In the genomic region with DNA sequence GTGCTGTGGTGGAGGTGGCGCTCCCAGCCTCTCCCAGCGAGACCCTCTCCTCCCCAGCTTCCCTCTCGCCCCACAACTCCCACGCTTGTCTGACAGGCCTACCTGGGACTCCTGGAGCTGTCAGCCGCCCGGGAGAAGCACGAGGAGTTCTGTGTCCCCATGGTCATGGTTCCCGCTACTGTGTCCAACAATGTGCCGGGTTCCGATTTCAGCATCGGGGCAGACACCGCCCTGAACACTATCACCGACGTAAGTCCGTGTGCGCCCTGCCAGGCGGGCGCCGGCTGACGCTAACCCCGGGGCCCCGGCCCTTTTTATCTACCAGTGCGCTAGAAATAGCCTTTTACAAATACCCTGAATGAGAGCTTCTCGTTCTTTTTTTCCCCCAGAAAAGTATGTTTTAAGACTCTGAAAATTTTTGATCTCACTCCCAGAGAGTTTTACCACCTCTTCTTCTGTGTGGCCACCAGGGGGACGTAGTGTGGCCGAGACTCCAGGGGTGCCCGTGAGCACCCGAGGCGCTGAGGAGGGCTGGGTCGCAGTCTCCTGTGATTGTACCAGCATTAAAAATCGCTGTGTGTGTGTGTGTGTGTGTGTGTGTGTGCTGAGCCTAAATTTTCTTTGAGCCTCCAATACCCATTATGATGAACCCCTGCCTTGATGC, we compare ENCODE assay signal across 11 cellular contexts. TPM values are rescaled to one million over a fixed set of nuclear protein-coding genes. Genes with fewer than 3 reads are reported as not detected.
DNase-seq lines count a peak whose midpoint lies in the region; ATAC-seq lines count a peak whose summit lies in the region.
"Had no signal": no experiment of that assay in that cellular context is flagged by ENCODE, and none has a peak within 500 bp of the region (broad histone marks: within the 10 kb centered on the region; RNA-seq: fewer than 3 reads in every experiment).

No MANE protein-coding gene starts in this region.

- H3K4me3 Mint-ChIP-seq in stimulated activated naive CD8-positive, alpha-beta T cell treated with anti-CD3 and anti-CD28 coated beads, Interleukin-15, amount 100 ng/mL, for 72 hours = no peak overlapping the region

- no peaks in the 10 kb centered on the region for H3K9me3 Mint-ChIP-seq in stimulated activated naive CD8-positive, alpha-beta T cell treated with anti-CD3 and anti-CD28 coated beads, Interleukin-15, amount 100 ng/mL, for 72 hours

- ATAC-seq in stimulated activated naive CD8-positive, alpha-beta T cell treated with anti-CD3 and anti-CD28 coated beads, Interleukin-15, amount 100 ng/mL, for 72 hours = peak; percentile 39
- ATAC-seq in GM21825 (IDR thresholded peaks at IDR 0.05; ENCODE audit: unreplicated experiment) = no peak

- no peak overlapping the region for H3K27ac Mint-ChIP-seq in stimulated activated naive CD8-positive, alpha-beta T cell treated with anti-CD3 and anti-CD28 coated beads, Interleukin-15, amount 100 ng/mL, for 72 hours

- H3K27me3 Mint-ChIP-seq in stimulated activated naive CD8-positive, alpha-beta T cell treated with anti-CD3 and anti-CD28 coated beads, Interleukin-15, amount 100 ng/mL, for 72 hours = no peaks in the 10 kb centered on the region

- no peaks in the 10 kb centered on the region for H3K4me1 Mint-ChIP-seq in stimulated activated naive CD8-positive, alpha-beta T cell treated with anti-CD3 and anti-CD28 coated beads, Interleukin-15, amount 100 ng/mL, for 72 hours

- DNase-seq in SKM-1 (lab: John Stamatoyannopoulos, UW; ENCODE audit: unreplicated experiment) = peak; percentile 0
- no peak for DNase-seq in SKM-1 treated with dmso at 0.1 percent for 144 hours (lab: John Stamatoyannopoulos, UW; ENCODE audit: unreplicated experiment)
- peak; percentile 41 for DNase-seq in RPMI7951 (ENCODE audit: low read depth)
- peak; percentile 8 for DNase-seq in fibroblast of peridontal ligament (ENCODE audit: extremely low read depth)
- no peak for DNase-seq in stimulated activated naive CD8-positive, alpha-beta T cell treated with anti-CD3 and anti-CD28 coated beads, Interleukin-15, amount 100 ng/mL, for 72 hours
- no peak for DNase-seq in MV-4-11 (lab: John Stamatoyannopoulos, UW)
- no peak for DNase-seq in cortex of kidney (lab: John Stamatoyannopoulos, UW)
- DNase-seq: central memory CD4-positive, alpha-beta T cell; SJCRH30; upper lobe of left lung had no signal

RNA-seq across cellular contexts. Expression of a gene that starts 52.6 kb away (rescaled TPM):
- 268 TPM in 2 replicates for total RNA-seq in RPMI7951 (2014; rRNA removed; shearing (Covaris generic))

RNA-seq across cellular contexts. Expression of a gene that starts 52.7 kb away (rescaled TPM):
- total RNA-seq in RPMI7951 (2014; rRNA removed; shearing (Covaris generic)) = 61.2 and 62.5 TPM in 2 replicates

Comparison
In these comparisons a context has a peak if more than half of its experiments do, and no peak if none do; other contexts are left out.
1. DNase-seq: peak in SKM-1 (single experiment), RPMI7951 (single experiment) and fibroblast of peridontal ligament (single experiment); none in SKM-1 treated with dmso at 0.1 percent for 144 hours (single experiment), stimulated activated naive CD8-positive, alpha-beta T cell treated with anti-CD3 and anti-CD28 coated beads, Interleukin-15, amount 100 ng/mL, for 72 hours (0 of 2), MV-4-11 (single experiment) and cortex of kidney (single experiment).